Comparison of ENCODE assay signal across 1 cellular context in the genomic region with DNA sequence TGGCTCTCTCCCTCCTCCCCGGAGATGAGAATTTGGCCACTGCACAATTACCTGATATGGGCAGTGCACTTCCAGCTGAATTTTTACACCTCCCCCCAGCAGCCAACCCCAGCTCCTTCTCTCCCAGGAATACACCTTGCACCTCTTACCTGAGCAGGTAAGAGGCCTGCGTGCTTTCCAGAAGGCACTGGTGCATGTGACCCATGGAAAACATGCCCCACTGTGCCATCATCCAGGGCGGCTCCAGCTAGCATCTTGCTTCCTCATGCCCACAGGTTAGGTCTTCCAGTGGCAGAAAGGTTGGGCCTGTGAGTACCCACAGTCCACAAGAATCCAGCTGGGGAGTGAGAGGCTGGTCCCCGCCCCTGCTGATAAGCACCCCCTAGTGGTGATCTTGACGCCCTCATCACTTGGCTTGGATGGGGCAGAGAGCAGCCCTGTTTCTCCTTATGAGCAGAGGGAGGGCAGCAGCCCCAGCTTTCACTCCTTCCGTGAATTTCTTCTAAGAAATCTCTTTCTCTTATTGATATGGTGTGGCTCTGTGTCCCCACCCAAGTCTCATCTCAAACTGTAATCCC.
TF ChIP-seq lines count a peak whose summit lies in the region.

No MANE protein-coding gene starts in this region.

TF ChIP-seq in GM23338, 12 proteins besides CTCF, POLR2A, EP300 and RAD21 (continued from another document):
- TF ChIP-seq, protein P1, sequence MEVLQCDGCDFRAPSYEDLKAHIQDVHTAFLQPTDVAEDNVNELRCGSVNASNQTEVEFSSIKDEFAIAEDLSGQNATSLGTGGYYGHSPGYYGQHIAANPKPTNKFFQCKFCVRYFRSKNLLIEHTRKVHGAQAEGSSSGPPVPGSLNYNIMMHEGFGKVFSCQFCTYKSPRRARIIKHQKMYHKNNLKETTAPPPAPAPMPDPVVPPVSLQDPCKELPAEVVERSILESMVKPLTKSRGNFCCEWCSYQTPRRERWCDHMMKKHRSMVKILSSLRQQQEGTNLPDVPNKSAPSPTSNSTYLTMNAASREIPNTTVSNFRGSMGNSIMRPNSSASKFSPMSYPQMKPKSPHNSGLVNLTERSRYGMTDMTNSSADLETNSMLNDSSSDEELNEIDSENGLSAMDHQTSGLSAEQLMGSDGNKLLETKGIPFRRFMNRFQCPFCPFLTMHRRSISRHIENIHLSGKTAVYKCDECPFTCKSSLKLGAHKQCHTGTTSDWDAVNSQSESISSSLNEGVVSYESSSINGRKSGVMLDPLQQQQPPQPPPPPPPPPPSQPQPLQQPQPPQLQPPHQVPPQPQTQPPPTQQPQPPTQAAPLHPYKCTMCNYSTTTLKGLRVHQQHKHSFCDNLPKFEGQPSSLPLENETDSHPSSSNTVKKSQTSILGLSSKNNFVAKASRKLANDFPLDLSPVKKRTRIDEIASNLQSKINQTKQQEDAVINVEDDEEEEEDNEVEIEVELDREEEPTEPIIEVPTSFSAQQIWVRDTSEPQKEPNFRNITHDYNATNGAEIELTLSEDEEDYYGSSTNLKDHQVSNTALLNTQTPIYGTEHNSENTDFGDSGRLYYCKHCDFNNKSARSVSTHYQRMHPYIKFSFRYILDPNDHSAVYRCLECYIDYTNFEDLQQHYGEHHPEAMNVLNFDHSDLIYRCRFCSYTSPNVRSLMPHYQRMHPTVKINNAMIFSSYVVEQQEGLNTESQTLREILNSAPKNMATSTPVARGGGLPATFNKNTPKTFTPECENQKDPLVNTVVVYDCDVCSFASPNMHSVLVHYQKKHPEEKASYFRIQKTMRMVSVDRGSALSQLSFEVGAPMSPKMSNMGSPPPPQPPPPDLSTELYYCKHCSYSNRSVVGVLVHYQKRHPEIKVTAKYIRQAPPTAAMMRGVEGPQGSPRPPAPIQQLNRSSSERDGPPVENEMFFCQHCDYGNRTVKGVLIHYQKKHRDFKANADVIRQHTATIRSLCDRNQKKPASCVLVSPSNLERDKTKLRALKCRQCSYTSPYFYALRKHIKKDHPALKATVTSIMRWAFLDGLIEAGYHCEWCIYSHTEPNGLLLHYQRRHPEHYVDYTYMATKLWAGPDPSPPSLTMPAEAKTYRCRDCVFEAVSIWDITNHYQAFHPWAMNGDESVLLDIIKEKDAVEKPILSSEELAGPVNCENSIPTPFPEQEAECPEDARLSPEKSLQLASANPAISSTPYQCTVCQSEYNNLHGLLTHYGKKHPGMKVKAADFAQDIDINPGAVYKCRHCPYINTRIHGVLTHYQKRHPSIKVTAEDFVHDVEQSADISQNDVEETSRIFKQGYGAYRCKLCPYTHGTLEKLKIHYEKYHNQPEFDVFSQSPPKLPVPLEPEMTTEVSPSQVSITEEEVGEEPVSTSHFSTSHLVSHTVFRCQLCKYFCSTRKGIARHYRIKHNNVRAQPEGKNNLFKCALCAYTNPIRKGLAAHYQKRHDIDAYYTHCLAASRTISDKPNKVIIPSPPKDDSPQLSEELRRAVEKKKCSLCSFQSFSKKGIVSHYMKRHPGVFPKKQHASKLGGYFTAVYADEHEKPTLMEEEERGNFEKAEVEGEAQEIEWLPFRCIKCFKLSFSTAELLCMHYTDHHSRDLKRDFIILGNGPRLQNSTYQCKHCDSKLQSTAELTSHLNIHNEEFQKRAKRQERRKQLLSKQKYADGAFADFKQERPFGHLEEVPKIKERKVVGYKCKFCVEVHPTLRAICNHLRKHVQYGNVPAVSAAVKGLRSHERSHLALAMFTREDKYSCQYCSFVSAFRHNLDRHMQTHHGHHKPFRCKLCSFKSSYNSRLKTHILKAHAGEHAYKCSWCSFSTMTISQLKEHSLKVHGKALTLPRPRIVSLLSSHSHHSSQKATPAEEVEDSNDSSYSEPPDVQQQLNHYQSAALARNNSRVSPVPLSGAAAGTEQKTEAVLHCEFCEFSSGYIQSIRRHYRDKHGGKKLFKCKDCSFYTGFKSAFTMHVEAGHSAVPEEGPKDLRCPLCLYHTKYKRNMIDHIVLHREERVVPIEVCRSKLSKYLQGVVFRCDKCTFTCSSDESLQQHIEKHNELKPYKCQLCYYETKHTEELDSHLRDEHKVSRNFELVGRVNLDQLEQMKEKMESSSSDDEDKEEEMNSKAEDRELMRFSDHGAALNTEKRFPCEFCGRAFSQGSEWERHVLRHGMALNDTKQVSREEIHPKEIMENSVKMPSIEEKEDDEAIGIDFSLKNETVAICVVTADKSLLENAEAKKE (CRISPR knock-in tag; IDR thresholded peaks at IDR 0.05), result no peak
- TF ChIP-seq, protein P2, sequence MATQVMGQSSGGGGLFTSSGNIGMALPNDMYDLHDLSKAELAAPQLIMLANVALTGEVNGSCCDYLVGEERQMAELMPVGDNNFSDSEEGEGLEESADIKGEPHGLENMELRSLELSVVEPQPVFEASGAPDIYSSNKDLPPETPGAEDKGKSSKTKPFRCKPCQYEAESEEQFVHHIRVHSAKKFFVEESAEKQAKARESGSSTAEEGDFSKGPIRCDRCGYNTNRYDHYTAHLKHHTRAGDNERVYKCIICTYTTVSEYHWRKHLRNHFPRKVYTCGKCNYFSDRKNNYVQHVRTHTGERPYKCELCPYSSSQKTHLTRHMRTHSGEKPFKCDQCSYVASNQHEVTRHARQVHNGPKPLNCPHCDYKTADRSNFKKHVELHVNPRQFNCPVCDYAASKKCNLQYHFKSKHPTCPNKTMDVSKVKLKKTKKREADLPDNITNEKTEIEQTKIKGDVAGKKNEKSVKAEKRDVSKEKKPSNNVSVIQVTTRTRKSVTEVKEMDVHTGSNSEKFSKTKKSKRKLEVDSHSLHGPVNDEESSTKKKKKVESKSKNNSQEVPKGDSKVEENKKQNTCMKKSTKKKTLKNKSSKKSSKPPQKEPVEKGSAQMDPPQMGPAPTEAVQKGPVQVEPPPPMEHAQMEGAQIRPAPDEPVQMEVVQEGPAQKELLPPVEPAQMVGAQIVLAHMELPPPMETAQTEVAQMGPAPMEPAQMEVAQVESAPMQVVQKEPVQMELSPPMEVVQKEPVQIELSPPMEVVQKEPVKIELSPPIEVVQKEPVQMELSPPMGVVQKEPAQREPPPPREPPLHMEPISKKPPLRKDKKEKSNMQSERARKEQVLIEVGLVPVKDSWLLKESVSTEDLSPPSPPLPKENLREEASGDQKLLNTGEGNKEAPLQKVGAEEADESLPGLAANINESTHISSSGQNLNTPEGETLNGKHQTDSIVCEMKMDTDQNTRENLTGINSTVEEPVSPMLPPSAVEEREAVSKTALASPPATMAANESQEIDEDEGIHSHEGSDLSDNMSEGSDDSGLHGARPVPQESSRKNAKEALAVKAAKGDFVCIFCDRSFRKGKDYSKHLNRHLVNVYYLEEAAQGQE (IDR thresholded peaks at IDR 0.05; ENCODE audit: unreplicated experiment), result no peak
- TF ChIP-seq EZH2phosphoT487 (IDR thresholded peaks at IDR 0.05; ENCODE audit: unreplicated experiment) (no peak), POLR2AphosphoS5 (IDR thresholded peaks at IDR 0.05; ENCODE audit: low read depth) (no peak), JUNB (IDR thresholded peaks at IDR 0.05; ENCODE audit: unreplicated experiment) (no peak), ZNF331 (CRISPR knock-in tag; IDR thresholded peaks at IDR 0.05; ENCODE audit: low read depth) (no peak), NANOG (IDR thresholded peaks at IDR 0.05; ENCODE audit: borderline replicate concordance) (no peak), ZNF114 (CRISPR knock-in tag; IDR thresholded peaks at IDR 0.05) (no peak), CREB1 (CRISPR knock-in tag; IDR thresholded peaks at IDR 0.05; ENCODE audit: low read depth) (no peak), STAT1 (IDR thresholded peaks at IDR 0.05; ENCODE audit: unreplicated experiment) (no peak)
